In genomic region chr22:49299821-49300231, GRCh38 we compare ENCODE assay signal across 25 cellular contexts.
DNase-seq lines count a peak whose midpoint lies in the region; TF ChIP-seq lines count a peak whose summit lies in the region.
"Had no signal": no experiment of that assay in that cellular context is flagged by ENCODE, and none has a peak within 500 bp of the region (broad histone marks: within the 10 kb centered on the region; RNA-seq: fewer than 3 reads in every experiment).

No MANE protein-coding gene starts in this region.

- H3K36me3 Mint-ChIP-seq in CD14-positive monocyte, result no peaks in the 10 kb centered on the region
- H3K36me3 Mint-ChIP-seq: activated naive CD4-positive, alpha-beta T cell treated with anti-CD3 and anti-CD28 coated beads, Interleukin-2, amount 10 ng/mL, durations not matched to agents 7 days and 5 days; brain; CD4-positive, alpha-beta memory T cell; naive thymus-derived CD8-positive, alpha-beta T cell; stimulated activated naive B cell treated with anti-CD40 and anti-IgM and Interleukin-4, amounts not matched to agents 10 μg/mL and 1 μg/mL and 100 μg/mL, for 72 hours had no signal

- no peaks in the 10 kb centered on the region for H3K4me1 Mint-ChIP-seq in CD14-positive monocyte
- H3K4me1 Mint-ChIP-seq: activated naive CD4-positive, alpha-beta T cell treated with anti-CD3 and anti-CD28 coated beads, Interleukin-2, amount 10 ng/mL, durations not matched to agents 7 days and 5 days; stimulated activated naive B cell treated with anti-CD40 and anti-IgM and Interleukin-4, amounts not matched to agents 10 μg/mL and 1 μg/mL and 100 μg/mL, for 72 hours had no signal

- no peak overlapping the region for H3K27ac Mint-ChIP-seq in CD14-positive monocyte
- H3K27ac Mint-ChIP-seq: activated naive CD4-positive, alpha-beta T cell treated with anti-CD3 and anti-CD28 coated beads, Interleukin-2, amount 10 ng/mL, durations not matched to agents 7 days and 5 days; activated T-cell treated with anti-CD3 and anti-CD28 coated beads, Interleukin-2, amount 50 U/mL, for 72 hours; brain; naive thymus-derived CD8-positive, alpha-beta T cell; stimulated activated naive B cell treated with anti-CD40 and anti-IgM and Interleukin-4, amounts not matched to agents 10 μg/mL and 1 μg/mL and 100 μg/mL, for 72 hours had no signal

- TF ChIP-seq CTCF in stomach (IDR thresholded peaks at IDR 0.05) (no peak), CD14-positive monocyte (IDR thresholded peaks at IDR 0.05) (no peak)

- H3K4me3 Mint-ChIP-seq in CD14-positive monocyte, result no peak overlapping the region
- H3K4me3 Mint-ChIP-seq: activated naive CD4-positive, alpha-beta T cell treated with anti-CD3 and anti-CD28 coated beads, Interleukin-2, amount 10 ng/mL, durations not matched to agents 7 days and 5 days; activated T-cell treated with anti-CD3 and anti-CD28 coated beads, Interleukin-2, amount 50 U/mL, for 72 hours; brain; CD4-positive, alpha-beta memory T cell; naive thymus-derived CD8-positive, alpha-beta T cell; stimulated activated naive B cell treated with anti-CD40 and anti-IgM and Interleukin-4, amounts not matched to agents 10 μg/mL and 1 μg/mL and 100 μg/mL, for 72 hours had no signal

- peaks cover 0 to 13% (median 6%) of the 10 kb centered on the region in 7 donors for H3K9me3 Mint-ChIP-seq in CD14-positive monocyte
- H3K9me3 Mint-ChIP-seq: activated T-cell treated with anti-CD3 and anti-CD28 coated beads, Interleukin-2, amount 50 U/mL, for 72 hours had no signal

- peaks cover 0 to 71% (median 11%) of the 10 kb centered on the region in 3 donors for H3K27me3 ChIP-seq in stomach
- H3K27me3 ChIP-seq: uterus had no signal

- WGBS in stomach, 5 donors, result 83 to 85% (median 84%) methylated on average over 13 of the region's 13 CpGs

- peaks cover 0 to 3% (median 1%) of the 10 kb centered on the region in 4 donors for H3K9me3 ChIP-seq in stomach
- H3K9me3 ChIP-seq: uterus had no signal

- H3K27me3 Mint-ChIP-seq in CD14-positive monocyte (ENCODE audit: low read depth in 3 of 3), result peaks cover 2 to 8% (median 5%) of the 10 kb centered on the region in 3 donors

- DNase-seq in activated CD4-positive, alpha-beta T cell treated with anti-CD3 and anti-CD28 coated beads for 1 hour, result peak; percentile 7
- no peak for DNase-seq in activated CD4-positive, alpha-beta T cell treated with anti-CD3 and anti-CD28 coated beads, Interleukin-2, amount 50 U/mL, for 4 hours
- DNase-seq in SW480 (ENCODE audit: low spot score) (peak; percentile 53), left kidney (ENCODE audit: low read depth, low spot score) (peak; percentile 67), stomach (peak; percentile 17), CD14-positive monocyte (ENCODE audit: low spot score) (no peak), NCI-H510A (lab: John Stamatoyannopoulos, UW) (no peak)
- no peak for DNase-seq in effector CD8-positive, alpha-beta T cell (lab: John Stamatoyannopoulos, UW)
- DNase-seq: activated CD4-positive, alpha-beta T cell treated with anti-CD3 and anti-CD28 coated beads for 48 hours; activated naive CD4-positive, alpha-beta T cell treated with anti-CD3 and anti-CD28 coated beads, Interleukin-2, amount 10 ng/mL, durations not matched to agents 7 days and 5 days; activated T-cell treated with anti-CD3 and anti-CD28 coated beads, Interleukin-2, amount 50 U/mL, for 72 hours; amniotic stem cell; CD4-positive, alpha-beta memory T cell; effector CD4-positive, alpha-beta T cell; GM23248; Karpas-422; NCI-H2029 treated with DMSO at 0.1 percent for 48 hours; NCI-H526 treated with DMSO at 0.1 percent for 48 hours; nucleus accumbens; SHP77 treated with DMSO at 0.1 percent for 48 hours; stimulated activated naive B cell treated with anti-CD40 and anti-IgM and Interleukin-4, amounts not matched to agents 10 μg/mL and 1 μg/mL and 100 μg/mL, for 72 hours; uterus had no signal

- H3K36me3 ChIP-seq in stomach, result no peaks in the 10 kb centered on the region
- H3K36me3 ChIP-seq: uterus had no signal

- intact Hi-C loops in stomach (cut with DNase I; ENCODE audit: low total_unique reads), result loop anchor here (10.0 kb wide), 1 partner anchor 725 kb away; no protein-coding TSS in a partner anchor
- intact Hi-C loops in CD14-positive monocyte (cut with micrococcal nuclease), result no loop called here

- no peak overlapping the region for H3K27ac ChIP-seq in stomach
- H3K27ac ChIP-seq: epithelial cell of prostate, GM23248, uterus had no signal

- TF ChIP-seq POLR2A in stomach (IDR thresholded peaks at IDR 0.05), result no peak

- H3K4me3 ChIP-seq in stomach, result no peak overlapping the region
- H3K4me3 ChIP-seq: GM23248, uterus had no signal

- H3K4me1 ChIP-seq in stomach, result peaks cover 0 to 3% (median 1%) of the 10 kb centered on the region in 4 donors
- H3K4me1 ChIP-seq: uterus had no signal

- no peak for TF ChIP-seq EP300 in stomach (IDR thresholded peaks at IDR 0.05)

Comparison
In these comparisons a context has a peak if more than half of its experiments do, and no peak if none do; other contexts are left out.
1. DNase-seq: peak in activated CD4-positive, alpha-beta T cell treated with anti-CD3 and anti-CD28 coated beads for 1 hour (single experiment), SW480 (single experiment), left kidney (single experiment) and stomach (single experiment); none in activated CD4-positive, alpha-beta T cell treated with anti-CD3 and anti-CD28 coated beads, Interleukin-2, amount 50 U/mL, for 4 hours (0 of 2), CD14-positive monocyte (single experiment), effector CD8-positive, alpha-beta T cell (single experiment) and NCI-H510A (single experiment).